In genomic region chr11:17563248-17563647, GRCh38 we compare ENCODE assay signal across 1 cellular context.
TF ChIP-seq lines count a peak whose summit lies in the region.

No MANE protein-coding gene starts in this region.

TF ChIP-seq in GM23338, 12 proteins besides CTCF, POLR2A, EP300 and RAD21 (continued from another document):
- TF ChIP-seq, protein P1, sequence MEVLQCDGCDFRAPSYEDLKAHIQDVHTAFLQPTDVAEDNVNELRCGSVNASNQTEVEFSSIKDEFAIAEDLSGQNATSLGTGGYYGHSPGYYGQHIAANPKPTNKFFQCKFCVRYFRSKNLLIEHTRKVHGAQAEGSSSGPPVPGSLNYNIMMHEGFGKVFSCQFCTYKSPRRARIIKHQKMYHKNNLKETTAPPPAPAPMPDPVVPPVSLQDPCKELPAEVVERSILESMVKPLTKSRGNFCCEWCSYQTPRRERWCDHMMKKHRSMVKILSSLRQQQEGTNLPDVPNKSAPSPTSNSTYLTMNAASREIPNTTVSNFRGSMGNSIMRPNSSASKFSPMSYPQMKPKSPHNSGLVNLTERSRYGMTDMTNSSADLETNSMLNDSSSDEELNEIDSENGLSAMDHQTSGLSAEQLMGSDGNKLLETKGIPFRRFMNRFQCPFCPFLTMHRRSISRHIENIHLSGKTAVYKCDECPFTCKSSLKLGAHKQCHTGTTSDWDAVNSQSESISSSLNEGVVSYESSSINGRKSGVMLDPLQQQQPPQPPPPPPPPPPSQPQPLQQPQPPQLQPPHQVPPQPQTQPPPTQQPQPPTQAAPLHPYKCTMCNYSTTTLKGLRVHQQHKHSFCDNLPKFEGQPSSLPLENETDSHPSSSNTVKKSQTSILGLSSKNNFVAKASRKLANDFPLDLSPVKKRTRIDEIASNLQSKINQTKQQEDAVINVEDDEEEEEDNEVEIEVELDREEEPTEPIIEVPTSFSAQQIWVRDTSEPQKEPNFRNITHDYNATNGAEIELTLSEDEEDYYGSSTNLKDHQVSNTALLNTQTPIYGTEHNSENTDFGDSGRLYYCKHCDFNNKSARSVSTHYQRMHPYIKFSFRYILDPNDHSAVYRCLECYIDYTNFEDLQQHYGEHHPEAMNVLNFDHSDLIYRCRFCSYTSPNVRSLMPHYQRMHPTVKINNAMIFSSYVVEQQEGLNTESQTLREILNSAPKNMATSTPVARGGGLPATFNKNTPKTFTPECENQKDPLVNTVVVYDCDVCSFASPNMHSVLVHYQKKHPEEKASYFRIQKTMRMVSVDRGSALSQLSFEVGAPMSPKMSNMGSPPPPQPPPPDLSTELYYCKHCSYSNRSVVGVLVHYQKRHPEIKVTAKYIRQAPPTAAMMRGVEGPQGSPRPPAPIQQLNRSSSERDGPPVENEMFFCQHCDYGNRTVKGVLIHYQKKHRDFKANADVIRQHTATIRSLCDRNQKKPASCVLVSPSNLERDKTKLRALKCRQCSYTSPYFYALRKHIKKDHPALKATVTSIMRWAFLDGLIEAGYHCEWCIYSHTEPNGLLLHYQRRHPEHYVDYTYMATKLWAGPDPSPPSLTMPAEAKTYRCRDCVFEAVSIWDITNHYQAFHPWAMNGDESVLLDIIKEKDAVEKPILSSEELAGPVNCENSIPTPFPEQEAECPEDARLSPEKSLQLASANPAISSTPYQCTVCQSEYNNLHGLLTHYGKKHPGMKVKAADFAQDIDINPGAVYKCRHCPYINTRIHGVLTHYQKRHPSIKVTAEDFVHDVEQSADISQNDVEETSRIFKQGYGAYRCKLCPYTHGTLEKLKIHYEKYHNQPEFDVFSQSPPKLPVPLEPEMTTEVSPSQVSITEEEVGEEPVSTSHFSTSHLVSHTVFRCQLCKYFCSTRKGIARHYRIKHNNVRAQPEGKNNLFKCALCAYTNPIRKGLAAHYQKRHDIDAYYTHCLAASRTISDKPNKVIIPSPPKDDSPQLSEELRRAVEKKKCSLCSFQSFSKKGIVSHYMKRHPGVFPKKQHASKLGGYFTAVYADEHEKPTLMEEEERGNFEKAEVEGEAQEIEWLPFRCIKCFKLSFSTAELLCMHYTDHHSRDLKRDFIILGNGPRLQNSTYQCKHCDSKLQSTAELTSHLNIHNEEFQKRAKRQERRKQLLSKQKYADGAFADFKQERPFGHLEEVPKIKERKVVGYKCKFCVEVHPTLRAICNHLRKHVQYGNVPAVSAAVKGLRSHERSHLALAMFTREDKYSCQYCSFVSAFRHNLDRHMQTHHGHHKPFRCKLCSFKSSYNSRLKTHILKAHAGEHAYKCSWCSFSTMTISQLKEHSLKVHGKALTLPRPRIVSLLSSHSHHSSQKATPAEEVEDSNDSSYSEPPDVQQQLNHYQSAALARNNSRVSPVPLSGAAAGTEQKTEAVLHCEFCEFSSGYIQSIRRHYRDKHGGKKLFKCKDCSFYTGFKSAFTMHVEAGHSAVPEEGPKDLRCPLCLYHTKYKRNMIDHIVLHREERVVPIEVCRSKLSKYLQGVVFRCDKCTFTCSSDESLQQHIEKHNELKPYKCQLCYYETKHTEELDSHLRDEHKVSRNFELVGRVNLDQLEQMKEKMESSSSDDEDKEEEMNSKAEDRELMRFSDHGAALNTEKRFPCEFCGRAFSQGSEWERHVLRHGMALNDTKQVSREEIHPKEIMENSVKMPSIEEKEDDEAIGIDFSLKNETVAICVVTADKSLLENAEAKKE (CRISPR knock-in tag; IDR thresholded peaks at IDR 0.05), result no peak
- TF ChIP-seq EZH2phosphoT487 (IDR thresholded peaks at IDR 0.05; ENCODE audit: unreplicated experiment), result no peak
- no peak for TF ChIP-seq ZNF331 (CRISPR knock-in tag; IDR thresholded peaks at IDR 0.05; ENCODE audit: low read depth)
- TF ChIP-seq, protein P2, sequence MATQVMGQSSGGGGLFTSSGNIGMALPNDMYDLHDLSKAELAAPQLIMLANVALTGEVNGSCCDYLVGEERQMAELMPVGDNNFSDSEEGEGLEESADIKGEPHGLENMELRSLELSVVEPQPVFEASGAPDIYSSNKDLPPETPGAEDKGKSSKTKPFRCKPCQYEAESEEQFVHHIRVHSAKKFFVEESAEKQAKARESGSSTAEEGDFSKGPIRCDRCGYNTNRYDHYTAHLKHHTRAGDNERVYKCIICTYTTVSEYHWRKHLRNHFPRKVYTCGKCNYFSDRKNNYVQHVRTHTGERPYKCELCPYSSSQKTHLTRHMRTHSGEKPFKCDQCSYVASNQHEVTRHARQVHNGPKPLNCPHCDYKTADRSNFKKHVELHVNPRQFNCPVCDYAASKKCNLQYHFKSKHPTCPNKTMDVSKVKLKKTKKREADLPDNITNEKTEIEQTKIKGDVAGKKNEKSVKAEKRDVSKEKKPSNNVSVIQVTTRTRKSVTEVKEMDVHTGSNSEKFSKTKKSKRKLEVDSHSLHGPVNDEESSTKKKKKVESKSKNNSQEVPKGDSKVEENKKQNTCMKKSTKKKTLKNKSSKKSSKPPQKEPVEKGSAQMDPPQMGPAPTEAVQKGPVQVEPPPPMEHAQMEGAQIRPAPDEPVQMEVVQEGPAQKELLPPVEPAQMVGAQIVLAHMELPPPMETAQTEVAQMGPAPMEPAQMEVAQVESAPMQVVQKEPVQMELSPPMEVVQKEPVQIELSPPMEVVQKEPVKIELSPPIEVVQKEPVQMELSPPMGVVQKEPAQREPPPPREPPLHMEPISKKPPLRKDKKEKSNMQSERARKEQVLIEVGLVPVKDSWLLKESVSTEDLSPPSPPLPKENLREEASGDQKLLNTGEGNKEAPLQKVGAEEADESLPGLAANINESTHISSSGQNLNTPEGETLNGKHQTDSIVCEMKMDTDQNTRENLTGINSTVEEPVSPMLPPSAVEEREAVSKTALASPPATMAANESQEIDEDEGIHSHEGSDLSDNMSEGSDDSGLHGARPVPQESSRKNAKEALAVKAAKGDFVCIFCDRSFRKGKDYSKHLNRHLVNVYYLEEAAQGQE (IDR thresholded peaks at IDR 0.05; ENCODE audit: unreplicated experiment), result no peak
- no peak for TF ChIP-seq STAT1 (IDR thresholded peaks at IDR 0.05; ENCODE audit: unreplicated experiment)
